ENCODE assay signal across 8 cellular contexts in genomic region chr1:243264718-243265117, GRCh38. TPM values are rescaled to one million over a fixed set of nuclear protein-coding genes. Genes with fewer than 3 reads are reported as not detected.
DNase-seq lines count a peak whose midpoint lies in the region; ATAC-seq and TF ChIP-seq lines count a peak whose summit lies in the region.

No MANE protein-coding gene starts in this region.

- peaks cover 0 to 2% of the 10 kb centered on the region in 2 donors for H3K36me3 ChIP-seq in lung (ENCODE audit: control insufficient read depth in 2 of 2, insufficient read depth in 2 of 2, low read length in 2 of 2)

- peak overlapping the region in 1 of 2 donors; percentile 21 for H3K27ac ChIP-seq in lung (ENCODE audit: low read depth in 1 of 2, low read length in 1 of 2)

- no peak overlapping the region for H3K4me3 ChIP-seq in lung

- no peaks in the 10 kb centered on the region for H3K9me3 ChIP-seq in lung (ENCODE audit: control insufficient read depth in 2 of 2, insufficient read depth in 1 of 2, low read length in 1 of 2)

- H3K4me1 Mint-ChIP-seq in Calu3 (ENCODE audit: low read depth, unreplicated experiment), result peaks cover 73% of the 10 kb centered on the region
- H3K4me1 Mint-ChIP-seq in MCF 10A (ENCODE audit: insufficient read depth, unreplicated experiment), result peaks cover 44% of the 10 kb centered on the region
- peaks cover 7% of the 10 kb centered on the region for H3K4me1 Mint-ChIP-seq in nephron progenitor cell
- peaks cover 46% of the 10 kb centered on the region for H3K4me1 Mint-ChIP-seq in activated naive CD4-positive, alpha-beta T cell treated with anti-CD3 and anti-CD28 coated beads for 36 hours (ENCODE audit: low read depth)

- no peak overlapping the region for H3K4me3 Mint-ChIP-seq in Calu3 (ENCODE audit: low read depth, unreplicated experiment)
- no peak overlapping the region for H3K4me3 Mint-ChIP-seq in MCF 10A (ENCODE audit: unreplicated experiment)
- H3K4me3 Mint-ChIP-seq in nephron progenitor cell, result no peak overlapping the region
- no peak overlapping the region for H3K4me3 Mint-ChIP-seq in activated naive CD4-positive, alpha-beta T cell treated with anti-CD3 and anti-CD28 coated beads for 36 hours

- peak; percentile 21 for ATAC-seq in lung (ENCODE audit: insufficient read depth, low FRiP score)

- 18 to 25% methylated on average over 2 of the region's 2 CpGs for WGBS in lung, 2 donors

- BruUV-seq in Calu3 (replicated peaks; lab: Mats Ljungman, UMichigan) (no TSS peak), MCF 10A (replicated peaks; lab: Mats Ljungman, UMichigan) (no TSS peak)

- CTCF ChIA-PET in Calu3 (lab: Charles Lee), result no interaction called here
- CTCF ChIA-PET in MCF 10A (lab: Yijun Ruan, JAX), result interaction anchor here (0.5 to 3.9 kb wide), 4 partner anchors 8 to 30 kb away, joined by 3 to 16 read pairs (median 4); partner anchors contain the start of gene SDCCAG8
- CTCF ChIA-PET in activated naive CD4-positive, alpha-beta T cell treated with anti-CD3 and anti-CD28 coated beads for 36 hours (lab: Charles Lee), result no interaction called here

- H3K9me3 Mint-ChIP-seq in Calu3 (ENCODE audit: low read depth, unreplicated experiment) (no peaks in the 10 kb centered on the region), MCF 10A (ENCODE audit: unreplicated experiment) (no peaks in the 10 kb centered on the region), nephron progenitor cell (no peaks in the 10 kb centered on the region)
- no peaks in the 10 kb centered on the region for H3K9me3 Mint-ChIP-seq in activated naive CD4-positive, alpha-beta T cell treated with anti-CD3 and anti-CD28 coated beads for 36 hours

- H3K36me3 Mint-ChIP-seq in Calu3 (ENCODE audit: insufficient read depth, unreplicated experiment) (peaks cover 31% of the 10 kb centered on the region), MCF 10A (ENCODE audit: insufficient read depth, unreplicated experiment) (peaks cover 27% of the 10 kb centered on the region), nephron progenitor cell (ENCODE audit: low read depth) (peaks cover 4% of the 10 kb centered on the region)
- H3K36me3 Mint-ChIP-seq in activated naive CD4-positive, alpha-beta T cell treated with anti-CD3 and anti-CD28 coated beads for 36 hours (ENCODE audit: low read depth), result peaks cover 5% of the 10 kb centered on the region

- H3K27me3 Mint-ChIP-seq in Calu3 (ENCODE audit: unreplicated experiment), result no peaks in the 10 kb centered on the region
- H3K27me3 Mint-ChIP-seq in MCF 10A (ENCODE audit: insufficient read depth, unreplicated experiment), result no peaks in the 10 kb centered on the region
- peaks cover 4% of the 10 kb centered on the region for H3K27me3 Mint-ChIP-seq in nephron progenitor cell (ENCODE audit: low read depth, poor library complexity)
- H3K27me3 Mint-ChIP-seq in activated naive CD4-positive, alpha-beta T cell treated with anti-CD3 and anti-CD28 coated beads for 36 hours (ENCODE audit: low read depth), result no peaks in the 10 kb centered on the region

- H3K4me1 ChIP-seq in lung (ENCODE audit: control insufficient read depth in 2 of 2, insufficient read depth in 2 of 2, low read length in 2 of 2), result peaks cover 10 to 24% of the 10 kb centered on the region in 2 donors

- H3K27ac Mint-ChIP-seq in Calu3 (ENCODE audit: unreplicated experiment) (peak overlapping the region; percentile 46), MCF 10A (ENCODE audit: low read depth, unreplicated experiment) (peak overlapping the region; percentile 60), nephron progenitor cell (no peak overlapping the region)
- H3K27ac Mint-ChIP-seq in activated naive CD4-positive, alpha-beta T cell treated with anti-CD3 and anti-CD28 coated beads for 36 hours, result no peak overlapping the region

- H3K27me3 ChIP-seq in lung (ENCODE audit: control insufficient read depth, insufficient read depth), result no peaks in the 10 kb centered on the region

- POLR2A ChIA-PET in MCF 10A (lab: Yijun Ruan, JAX), result interaction anchor here (9.4 kb wide), 1 partner anchor 9 kb away, joined by 161 read pairs; the partner anchor contains the start of genes CEP170 and SDCCAG8

- no peak for TF ChIP-seq CTCF in Calu3 (IDR thresholded peaks at IDR 0.05; ENCODE audit: unreplicated experiment)
- TF ChIP-seq CTCF in MCF 10A (IDR thresholded peaks at IDR 0.05; ENCODE audit: unreplicated experiment), result no peak
- no peak for TF ChIP-seq CTCF in lung (IDR thresholded peaks at IDR 0.05; ENCODE audit: control extremely low read depth, extremely low read depth)
- TF ChIP-seq CTCF in nephron progenitor cell (IDR thresholded peaks at IDR 0.05), result no peak

- no peak for DNase-seq in Calu3
- peak; percentile 50 for DNase-seq in M059J (ENCODE audit: low read depth)
- DNase-seq in MCF 10A (ENCODE audit: unreplicated experiment), result peak; percentile 62
- no peak for DNase-seq in lung (ENCODE audit: low spot score)
- no peak for DNase-seq in nephron progenitor cell
- no peak for DNase-seq in activated naive CD4-positive, alpha-beta T cell treated with anti-CD3 and anti-CD28 coated beads for 36 hours
- DNase-seq in stimulated activated CD4-positive, alpha-beta T cell treated with anti-CD3 and anti-CD28 coated beads, Interleukin-4, amount 100 ng/mL, for 4 hours, result no peak
- no peak for DNase-seq in NCI-H1092 treated with DMSO at 0.1 percent for 48 hours (lab: John Stamatoyannopoulos, UW)

- intact Hi-C loops in Calu3 (cut with micrococcal nuclease; ENCODE audit: unreplicated experiment) (no loop called here), MCF 10A (cut with micrococcal nuclease) (no loop called here)
- intact Hi-C loops in activated naive CD4-positive, alpha-beta T cell treated with anti-CD3 and anti-CD28 coated beads for 36 hours (cut with micrococcal nuclease), result no loop called here

RNA-seq across cellular contexts. Expression of gene SDCCAG8, which starts 8.9 kb away (rescaled TPM):
- total RNA-seq in Calu3 (2022) (52.0 and 67.3 TPM in 2 replicates), MCF 10A (2022) (81.1 and 128 TPM in 2 replicates), lung (10 to 100 TPM; 67.3 to 96.7 TPM)
- total RNA-seq in M059J (2014; rRNA removed; shearing (Covaris generic)), result 14.3 and 26.3 TPM in 2 replicates
- 10 to 100 TPM; 25.4 to 29.1 TPM for polyA plus RNA-seq in lung
- total RNA-seq in activated naive CD4-positive, alpha-beta T cell treated with anti-CD3 and anti-CD28 coated beads for 36 hours, result 10 to 100 TPM; 24.5 to 29.9 TPM

RNA-seq across cellular contexts. Expression of gene CEP170, which starts 9.6 kb away (rescaled TPM):
- total RNA-seq in Calu3 (2022) (86.7 and 133 TPM in 2 replicates), MCF 10A (2022) (148 and 182 TPM in 2 replicates), lung (100 to 1,000 TPM in 1 of 2 donors, 10 to 100 TPM in 1; 87.1 to 113 TPM)
- total RNA-seq in M059J (2014; rRNA removed; shearing (Covaris generic)), result 41.6 and 59.6 TPM in 2 replicates
- 10 to 100 TPM; 24.2 to 24.5 TPM for polyA plus RNA-seq in lung
- total RNA-seq in activated naive CD4-positive, alpha-beta T cell treated with anti-CD3 and anti-CD28 coated beads for 36 hours, result 10 to 100 TPM; 52.9 to 53.0 TPM

Comparison
In these comparisons a context has a peak if more than half of its experiments do, and no peak if none do; other contexts are left out.
1. DNase-seq: peak in M059J (single experiment) and MCF 10A (single experiment); none in Calu3 (single experiment), lung (single experiment), nephron progenitor cell (single experiment), activated naive CD4-positive, alpha-beta T cell treated with anti-CD3 and anti-CD28 coated beads for 36 hours (single experiment), stimulated activated CD4-positive, alpha-beta T cell treated with anti-CD3 and anti-CD28 coated beads, Interleukin-4, amount 100 ng/mL, for 4 hours (0 of 2) and NCI-H1092 treated with DMSO at 0.1 percent for 48 hours (single experiment).
2. H3K27ac Mint-ChIP-seq: peak in Calu3 (single experiment) and MCF 10A (single experiment); none in nephron progenitor cell (single experiment) and activated naive CD4-positive, alpha-beta T cell treated with anti-CD3 and anti-CD28 coated beads for 36 hours (single experiment).